ENCODE assay signal across 19 cellular contexts in the genomic region with DNA sequence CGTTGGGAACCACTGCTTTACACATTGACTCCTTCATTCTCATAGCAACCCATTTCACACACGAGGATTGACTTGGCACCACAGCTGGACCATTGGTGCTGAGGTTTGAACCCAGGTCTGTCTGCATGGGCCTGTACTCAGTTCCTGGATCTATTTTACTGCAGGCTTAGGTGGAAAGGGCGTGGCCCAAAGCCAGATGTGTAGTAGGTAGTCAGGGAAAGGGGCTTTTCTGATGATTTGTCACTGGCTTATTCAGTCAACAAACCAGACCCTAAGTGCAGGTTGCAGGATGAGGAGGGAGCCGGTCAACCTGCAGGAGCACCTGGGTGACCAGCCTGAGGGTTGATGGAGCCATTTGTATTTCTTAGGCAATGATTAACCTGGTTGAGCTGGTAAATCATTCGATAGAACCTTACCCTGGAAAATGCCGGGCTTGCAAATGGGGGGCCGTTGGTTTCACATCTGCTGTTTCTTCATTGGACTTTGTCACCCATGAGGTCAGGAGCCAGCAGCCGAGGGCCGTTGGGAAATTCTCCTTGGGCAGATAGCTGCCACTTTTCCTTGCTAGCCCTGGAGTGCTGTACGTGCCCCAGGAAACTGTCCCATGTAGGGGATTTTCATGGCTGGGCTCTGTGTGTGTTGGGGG.
DNase-seq lines count a peak whose midpoint lies in the region; ATAC-seq, FAIRE-seq and TF ChIP-seq lines count a peak whose summit lies in the region.
"Had no signal": no experiment of that assay in that cellular context is flagged by ENCODE, and none has a peak within 500 bp of the region (broad histone marks: within the 10 kb centered on the region; RNA-seq: fewer than 3 reads in every experiment).

No MANE protein-coding gene starts in this region.

- TF ChIP-seq POLR2A in GM12878 (IDR thresholded peaks at IDR 0.05; ENCODE audit: low read depth, low read length) (no peak), transverse colon (IDR thresholded peaks at IDR 0.05) (no peak)

- H3K9ac ChIP-seq in GM12878 (ENCODE audit: control insufficient read depth, insufficient read depth, low read length), result no peak overlapping the region
- no peak overlapping the region for H3K9ac ChIP-seq in liver (ENCODE audit: low read depth in 1 of 2, low read length in 2 of 2)

- SMC1A ChIA-PET in GM12878 (lab: Charles Lee; ENCODE audit: uncharacterized antibody, unreplicated experiment), result interaction anchor here (0.6 to 1.6 kb wide), 4 partner anchors 24 to 68 kb away, joined by 3 to 5 read pairs (median 4); no protein-coding TSS in a partner anchor

- CTCF ChIA-PET in GM12878 (lab: Yijun Ruan, JAX), result no interaction called here

- 0 out of 2 replicates have a peak, but pooled peaks cover 3% of the 10 kb centered on the region for H4K20me1 ChIP-seq in GM12878 (ENCODE audit: control insufficient read depth, insufficient read depth)

- 89% methylated on average over 10 of the region's 10 CpGs for WGBS in GM12878 (ENCODE audit: insufficient coverage, insufficient replicate concordance, low lambda C conversion rate, missing lambda C conversion rate)
- WGBS in liver, result 32% methylated on average over 10 of the region's 10 CpGs
- 35 to 68% methylated on average over 4 to 10 of the region's 10 CpGs for WGBS in transverse colon (ENCODE audit: low coverage in 1 of 2), 2 donors

- TF ChIP-seq CTCF in GM12878 (IDR thresholded peaks at IDR 0.05 in 2 of 3, conservative IDR thresholded peaks at IDR 0.05 in 1 of 3; ENCODE audit: control insufficient read depth in 2 of 3, extremely low read depth in 1 of 3, insufficient read depth in 1 of 3, low read depth in 3 of 3, low read length in 3 of 3) (no peak), liver (IDR thresholded peaks at IDR 0.05; ENCODE audit: low read depth, low read length, missing input control) (no peak), transverse colon (IDR thresholded peaks at IDR 0.05) (no peak)

- FAIRE-seq in GM12878 (lab: Jason Lieb, UNC), result no peak
- FAIRE-seq: G401.6, GM19239, K562, urothelium cell line had no signal

- POLR2A ChIA-PET in GM12878 (lab: Charles Lee), result interaction anchor here (0.7 kb wide), 1 partner anchor 22 kb away, joined by 3 read pairs; no protein-coding TSS in a partner anchor

- H3K79me2 ChIP-seq in GM12878 (ENCODE audit: control insufficient read depth, insufficient read depth, low read length), result peaks cover 4% of the 10 kb centered on the region

- ATAC-seq in GM12878, result no peak
- ATAC-seq in HG02642 (IDR thresholded peaks at IDR 0.05; ENCODE audit: poor library complexity, unreplicated experiment), result no peak
- ATAC-seq: K562 had no signal

- intact Hi-C loops in GM12878 (cut with micrococcal nuclease; ENCODE audit: unreplicated experiment), result no loop called here
- intact Hi-C loops in transverse colon (cut with DNase I; ENCODE audit: low total_unique reads), result no loop called here

- peaks cover 12% of the 10 kb centered on the region for H3K4me1 ChIP-seq in GM12878 (ENCODE audit: control insufficient read depth, insufficient read depth, low read length)
- peaks cover 36 to 86% (median 73%) of the 10 kb centered on the region in 4 donors for H3K4me1 ChIP-seq in liver (ENCODE audit: control insufficient read depth in 4 of 4, insufficient read depth in 4 of 4, low read length in 3 of 4)
- peaks cover 22 to 64% (median 43%) of the 10 kb centered on the region in 4 donors for H3K4me1 ChIP-seq in transverse colon

- BruUV-seq in GM12878 (replicated peaks; lab: Mats Ljungman, UMichigan), result no TSS peak

- TF ChIP-seq RAD21 in GM12878 (IDR thresholded peaks at IDR 0.05; ENCODE audit: insufficient read depth, low read depth, low read length), result no peak
- peak; percentile 47 to 49 for TF ChIP-seq RAD21 in liver (IDR thresholded peaks at IDR 0.05)

- H3K4me3 ChIP-seq in GM12878 (no peak overlapping the region), liver (ENCODE audit: low read depth in 1 of 3, low read length in 3 of 3) (peak overlapping the region in 1 of 3 donors; percentile 33), transverse colon (no peak overlapping the region)
- H3K4me3 ChIP-seq: K562, stomach had no signal

- RAD21 ChIA-PET in GM12878 (lab: Charles Lee; ENCODE audit: unreplicated experiment), result no interaction called here

- DNase-seq in HuH-7 (ENCODE audit: low spot score) (peak; percentile 94), GM12878 (ENCODE audit: low read depth, low spot score) (peak; percentile 21), transverse colon (peak; percentile 55), NCI-H345 (lab: John Stamatoyannopoulos, UW) (no peak)
- DNase-seq in activated CD4-positive, alpha-beta T cell treated with anti-CD3 and anti-CD28 coated beads for 4 hours, result no peak
- DNase-seq: activated naive CD4-positive, alpha-beta T cell treated with Interleukin-2 at 50 U/mL for 16 hours; activated T-cell treated with anti-CD3 and anti-CD28 coated beads for 4 hours; endodermal cell; H9; hippocampal formation; islet precursor cell; NCI-H69; stomach had no signal

- H2AFZ ChIP-seq in GM12878 (ENCODE audit: control insufficient read depth, low read depth, low read length), result no peak overlapping the region

- H3K36me3 ChIP-seq in GM12878 (ENCODE audit: control insufficient read depth in 2 of 2, insufficient read depth in 2 of 2, low read length in 1 of 2) (peaks cover 1 to 5% of the 10 kb centered on the region in 2 experiments; a peak in 3 of 4 replicates), liver (ENCODE audit: control insufficient read depth in 4 of 4, insufficient read depth in 3 of 4, low read depth in 1 of 4, low read length in 3 of 4) (no peaks in the 10 kb centered on the region), transverse colon (no peaks in the 10 kb centered on the region)
- H3K36me3 ChIP-seq: stomach had no signal

- no peak overlapping the region for H3K4me2 ChIP-seq in GM12878 (ENCODE audit: control insufficient read depth, insufficient read depth)

- H3K27me3 ChIP-seq in GM12878 (replicated peaks in 1 of 2; ENCODE audit: control insufficient read depth in 2 of 2, insufficient read depth in 2 of 2, low read length in 1 of 2) (no peaks in the 10 kb centered on the region), liver (ENCODE audit: control insufficient read depth in 4 of 4, insufficient read depth in 4 of 4, low read length in 3 of 4) (no peaks in the 10 kb centered on the region), transverse colon (no peaks in the 10 kb centered on the region)
- H3K27me3 ChIP-seq: stomach had no signal

- H3K27ac ChIP-seq in GM12878 (ENCODE audit: control insufficient read depth, insufficient read depth) (no peak overlapping the region), liver (ENCODE audit: low read depth in 1 of 2, low read length in 2 of 2) (peak overlapping the region; percentile 83 to 86), transverse colon (peak overlapping the region; percentile 23 to 69 (median 46))

- H3K9me3 ChIP-seq in GM12878 (replicated peaks; ENCODE audit: control insufficient read depth, insufficient read depth, low read length) (no peaks in the 10 kb centered on the region; the same call in 2 of the 3 replicates), liver (ENCODE audit: control insufficient read depth in 4 of 4, low read length in 3 of 4) (no peaks in the 10 kb centered on the region), transverse colon (no peaks in the 10 kb centered on the region)
- H3K9me3 ChIP-seq: stomach had no signal

- TF ChIP-seq EP300 in GM12878 (IDR thresholded peaks at IDR 0.05; ENCODE audit: borderline replicate concordance in 1 of 2, control insufficient read depth in 1 of 2, low read depth in 2 of 2, low read length in 2 of 2) (no peak), transverse colon (IDR thresholded peaks at IDR 0.05; ENCODE audit: low read depth) (no peak)

- in situ Hi-C loops in GM12878 (cut with MboI) (no loop called here), transverse colon (cut with MboI; ENCODE audit: low pct_ligation_motif_present in 1 of 4, low pct_unique_long_range_greater_than_20kb in 1 of 4, low sequenced_read_pairs in 3 of 4) (no loop called here)

TF ChIP-seq in GM12878, 131 proteins besides CTCF, POLR2A, EP300 and RAD21 (continues in another document):
- TF ChIP-seq RBBP5 (conservative IDR thresholded peaks at IDR 0.05) (no peak), KAT2A (conservative IDR thresholded peaks at IDR 0.05; ENCODE audit: control insufficient read depth, low read depth, low read length) (no peak), BHLHE40 (IDR thresholded peaks at IDR 0.05; ENCODE audit: borderline replicate concordance in 1 of 2, low read depth in 2 of 2, low read length in 1 of 2) (no peak), SMC3 (IDR thresholded peaks at IDR 0.05; ENCODE audit: borderline replicate concordance, low read length) (no peak), ESRRA (IDR thresholded peaks at IDR 0.05; ENCODE audit: low read length) (no peak), ATF7 (IDR thresholded peaks at IDR 0.05; ENCODE audit: low read depth) (no peak)

TF ChIP-seq in liver, 16 proteins besides CTCF, POLR2A, EP300 and RAD21 (continues in another document):
- TF ChIP-seq ZBTB33 (IDR thresholded peaks at IDR 0.05) (peak; percentile 61), NR2F2 (IDR thresholded peaks at IDR 0.05) (peak; percentile 80), HNF4A (conservative IDR thresholded peaks at IDR 0.05) (peak; percentile 95 to 96)

Comparison
In these comparisons a context has a peak if more than half of its experiments do, and no peak if none do; other contexts are left out.
1. DNase-seq: peak in HuH-7 (single experiment), GM12878 (single experiment) and transverse colon (single experiment); none in activated CD4-positive, alpha-beta T cell treated with anti-CD3 and anti-CD28 coated beads for 4 hours (0 of 2) and NCI-H345 (single experiment).